ENCODE assay signal across 8 cellular contexts in the genomic region with DNA sequence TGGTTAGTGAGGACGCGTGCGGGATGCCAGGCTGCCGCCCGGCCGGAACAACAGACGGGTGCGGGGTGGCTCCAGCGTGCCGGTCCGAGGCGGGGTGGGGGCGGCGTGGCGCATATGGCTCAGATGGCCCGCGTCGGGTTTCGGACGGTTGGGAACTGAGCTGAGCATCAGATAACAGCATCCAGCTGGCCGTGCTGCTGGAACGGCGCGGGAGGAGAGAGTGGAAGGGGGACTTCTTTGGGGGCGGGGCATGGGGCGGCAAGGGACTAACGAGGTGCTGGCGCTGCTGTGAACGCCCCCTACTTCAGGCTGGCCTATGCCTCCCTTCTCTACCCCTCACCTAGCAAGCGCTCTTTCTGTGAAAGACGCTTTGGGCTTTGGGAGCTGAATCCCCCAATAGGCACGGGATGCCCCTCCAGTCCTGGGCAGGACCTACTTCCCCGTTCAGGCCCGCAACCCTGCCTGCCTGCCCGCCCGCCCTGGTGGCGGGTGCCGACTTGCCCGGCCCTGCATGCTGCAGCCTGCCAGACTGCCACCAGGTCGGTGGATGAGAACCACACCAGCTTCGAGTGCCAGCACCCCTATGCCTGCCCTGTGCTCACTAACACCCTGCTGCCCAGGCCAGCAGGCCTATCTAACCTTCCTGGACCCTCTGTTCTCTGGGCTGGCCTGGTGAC. TPM values are rescaled to one million over a fixed set of nuclear protein-coding genes. Genes with fewer than 3 reads are reported as not detected.
DNase-seq lines count a peak whose midpoint lies in the region; ATAC-seq and TF ChIP-seq lines count a peak whose summit lies in the region.

No MANE protein-coding gene starts in this region.

- H3K27me3 ChIP-seq in GM06990 (replicated peaks; ENCODE audit: control insufficient read depth, insufficient read depth, low read length) (no peaks in the 10 kb centered on the region), NT2/D1 (ENCODE audit: insufficient read depth, insufficient read length) (peaks cover 49% of the 10 kb centered on the region)

- H3K4me3 Mint-ChIP-seq in activated naive CD4-positive, alpha-beta T cell treated with anti-CD3 and anti-CD28 coated beads for 36 hours = peak overlapping the region; percentile 82

- H3K4me1 Mint-ChIP-seq in activated naive CD4-positive, alpha-beta T cell treated with anti-CD3 and anti-CD28 coated beads for 36 hours (ENCODE audit: low read depth) = peaks cover 48% of the 10 kb centered on the region

- TF ChIP-seq CTCF in GM06990 (IDR thresholded peaks at IDR 0.05; ENCODE audit: insufficient read depth, low read length, poor library complexity, severe bottlenecking) = no peak

- peak overlapping the region; percentile 71 for H3K9ac ChIP-seq in NT2/D1 (ENCODE audit: insufficient read length, low read depth)

- no peaks in the 10 kb centered on the region for H3K9me3 ChIP-seq in NT2/D1 (ENCODE audit: insufficient read depth, low read length)

- H3K27me3 Mint-ChIP-seq in activated naive CD4-positive, alpha-beta T cell treated with anti-CD3 and anti-CD28 coated beads for 36 hours (ENCODE audit: low read depth) = peaks cover 2% of the 10 kb centered on the region

- no peak overlapping the region for H3K27ac Mint-ChIP-seq in activated naive CD4-positive, alpha-beta T cell treated with anti-CD3 and anti-CD28 coated beads for 36 hours

- peak; percentile 71 for DNase-seq in GM06990 (ENCODE audit: extremely low read depth, insufficient read length)
- no peak for DNase-seq in NT2/D1 (ENCODE audit: low read depth, low spot score)
- peak; percentile 44 for DNase-seq in activated naive CD4-positive, alpha-beta T cell treated with anti-CD3 and anti-CD28 coated beads for 36 hours
- peak; percentile 22 for DNase-seq in globus pallidus (ENCODE audit: low spot score)
- DNase-seq in retina = peak; percentile 56
- no peak for DNase-seq in COLO829 (ENCODE audit: low spot score)
- no peak for DNase-seq in glomerular visceral epithelial cell (ENCODE audit: extremely low spot score)

- CTCF ChIA-PET in activated naive CD4-positive, alpha-beta T cell treated with anti-CD3 and anti-CD28 coated beads for 36 hours (lab: Charles Lee) = interaction anchor here (1.2 to 11.0 kb wide), 9 partner anchors 9 to 105 kb away, joined by 3 to 165 read pairs (median 8); a partner anchor contains a TSS

- H3K4me3 ChIP-seq in GM06990 (replicated peaks; ENCODE audit: low read depth, low read length) = peak overlapping the region; percentile 86
- peak overlapping the region; percentile 89 for H3K4me3 ChIP-seq in NT2/D1 (ENCODE audit: insufficient read length, low read depth)

- intact Hi-C loops in activated naive CD4-positive, alpha-beta T cell treated with anti-CD3 and anti-CD28 coated beads for 36 hours (cut with micrococcal nuclease) = loop anchor here (1.0 to 2.0 kb wide), 4 partner anchors 10 to 285 kb away; a partner anchor contains a TSS

- H3K9me3 Mint-ChIP-seq in activated naive CD4-positive, alpha-beta T cell treated with anti-CD3 and anti-CD28 coated beads for 36 hours = no peaks in the 10 kb centered on the region

- H3K4me1 ChIP-seq in NT2/D1 (ENCODE audit: insufficient read depth, insufficient read length) = peaks cover 26% of the 10 kb centered on the region

- peak; percentile 18 for ATAC-seq in HG02642 (IDR thresholded peaks at IDR 0.05; ENCODE audit: poor library complexity, unreplicated experiment)

- no peaks in the 10 kb centered on the region for H3K36me3 Mint-ChIP-seq in activated naive CD4-positive, alpha-beta T cell treated with anti-CD3 and anti-CD28 coated beads for 36 hours (ENCODE audit: low read depth)

- H3K36me3 ChIP-seq in GM06990 (ENCODE audit: control insufficient read depth, insufficient read depth, low read length) = no peaks in the 10 kb centered on the region; the same call in none of the 2 replicates
- no peaks in the 10 kb centered on the region for H3K36me3 ChIP-seq in NT2/D1 (ENCODE audit: insufficient read depth, insufficient read length, low read length)

RNA-seq across cellular contexts. Expression of a gene that starts 0.5 kb away (rescaled TPM):
- total RNA-seq in activated naive CD4-positive, alpha-beta T cell treated with anti-CD3 and anti-CD28 coated beads for 36 hours = under 1 TPM; 0.33 to 0.37 TPM

RNA-seq across cellular contexts. Expression of a gene that starts 3.9 kb away (rescaled TPM):
- not detected for total RNA-seq in activated naive CD4-positive, alpha-beta T cell treated with anti-CD3 and anti-CD28 coated beads for 36 hours

RNA-seq across cellular contexts. Expression of a gene that starts 10.2 kb away (rescaled TPM):
- 10 to 100 TPM; 93.5 to 97.7 TPM for total RNA-seq in activated naive CD4-positive, alpha-beta T cell treated with anti-CD3 and anti-CD28 coated beads for 36 hours

RNA-seq across cellular contexts. Expression of a gene that starts 17.3 kb away (rescaled TPM):
- 10 to 100 TPM; 18.3 to 20.3 TPM for total RNA-seq in activated naive CD4-positive, alpha-beta T cell treated with anti-CD3 and anti-CD28 coated beads for 36 hours

RNA-seq across cellular contexts. Expression of a gene that starts 52.8 kb away (rescaled TPM):
- total RNA-seq in activated naive CD4-positive, alpha-beta T cell treated with anti-CD3 and anti-CD28 coated beads for 36 hours = 10 to 100 TPM; 21.5 to 25.7 TPM

Comparison
In these comparisons a context has a peak if more than half of its experiments do, and no peak if none do; other contexts are left out.
1. DNase-seq: peak in GM06990 (single experiment), activated naive CD4-positive, alpha-beta T cell treated with anti-CD3 and anti-CD28 coated beads for 36 hours (single experiment), globus pallidus (single experiment) and retina (single experiment); none in NT2/D1 (single experiment), COLO829 (single experiment) and glomerular visceral epithelial cell (single experiment).